15 cellular contexts compared by ENCODE assay signal in genomic region chr14:54570047-54570446, GRCh38. TPM values are rescaled to one million over a fixed set of nuclear protein-coding genes. Genes with fewer than 3 reads are reported as not detected.
DNase-seq lines count a peak whose midpoint lies in the region; ATAC-seq and TF ChIP-seq lines count a peak whose summit lies in the region.
"Had no signal": no experiment of that assay in that cellular context is flagged by ENCODE, and none has a peak within 500 bp of the region (broad histone marks: within the 10 kb centered on the region; RNA-seq: fewer than 3 reads in every experiment).

No MANE protein-coding gene starts in this region.

- CTCF ChIA-PET in T-cell (lab: Charles Lee): no interaction called here

- TF ChIP-seq POLR2A in tibial nerve (IDR thresholded peaks at IDR 0.05) (no peak), lower leg skin (IDR thresholded peaks at IDR 0.05) (no peak)

- H3K4me1 Mint-ChIP-seq in T-cell: peaks cover 5 to 11% (median 6%) of the 10 kb centered on the region in 3 donors
- H3K4me1 Mint-ChIP-seq: activated T-helper 17 cell treated with anti-CD3 and anti-CD28 coated beads, Interleukin-2, amount 50 U/mL, for 72 hours had no signal

- no peak for TF ChIP-seq EP300 in tibial nerve (IDR thresholded peaks at IDR 0.05)

- H3K4me3 Mint-ChIP-seq in T-cell: no peak overlapping the region
- H3K4me3 Mint-ChIP-seq: activated CD4-positive, alpha-beta T cell treated with anti-CD3 and anti-CD28 coated beads, Interleukin-2, amount 10 ng/mL, durations not matched to agents 7 days and 5 days; activated T-helper 17 cell treated with anti-CD3 and anti-CD28 coated beads, Interleukin-2, amount 50 U/mL, for 72 hours; central memory CD8-positive, alpha-beta T cell; natural killer cell treated with Interleukin-12 subunit alpha and Interleukin-12 subunit beta and Interleukin-15 and Interleukin-18, amount 100 ng/mL, for 72 hours; T-helper 17 cell had no signal

- peaks cover 0 to 16% (median 12%) of the 10 kb centered on the region in 3 donors for H3K9me3 Mint-ChIP-seq in T-cell

- H3K4me3 ChIP-seq in ACC112 (ENCODE audit: low read depth, low read length) (peak overlapping the region; percentile 86), Karpas-422 (ENCODE audit: low read length) (peak overlapping the region; percentile 90), osteoblast (ENCODE audit: insufficient read depth, low read length) (peak overlapping the region; percentile 13), tibial nerve (no peak overlapping the region), lower leg skin (ENCODE audit: low read depth, poor library complexity, severe bottlenecking) (no peak overlapping the region)

- H3K27me3 ChIP-seq in ACC112 (ENCODE audit: insufficient read depth, low read length) (no peaks in the 10 kb centered on the region), Karpas-422 (ENCODE audit: low read length) (no peaks in the 10 kb centered on the region), osteoblast (ENCODE audit: insufficient read depth, low read length) (no peaks in the 10 kb centered on the region), tibial nerve (no peaks in the 10 kb centered on the region)

- no peak overlapping the region for H3K9ac ChIP-seq in Karpas-422 (ENCODE audit: low read length)

- H3K9me3 ChIP-seq in Karpas-422 (ENCODE audit: low read length) (peaks cover 10% of the 10 kb centered on the region), osteoblast (ENCODE audit: low read depth, low read length) (no peaks in the 10 kb centered on the region), tibial nerve (peaks cover 0 to 9% (median 1%) of the 10 kb centered on the region in 4 donors)

- H3K4me1 ChIP-seq in ACC112 (ENCODE audit: control insufficient read depth, insufficient read depth, low read length, unreplicated experiment) (peaks cover 31% of the 10 kb centered on the region), Karpas-422 (ENCODE audit: low read length) (peaks cover 34% of the 10 kb centered on the region), osteoblast (ENCODE audit: insufficient read depth, low read length) (peaks cover 28% of the 10 kb centered on the region), tibial nerve (peaks cover 0 to 35% (median 10%) of the 10 kb centered on the region in 4 donors)

- WGBS in tibial nerve, 2 donors: 79 to 83% methylated on average over 5 of the region's 5 CpGs
- WGBS in lower leg skin, 2 donors: 71 to 77% methylated on average over 5 of the region's 5 CpGs

- H3K27ac ChIP-seq in ACC112 (ENCODE audit: low read depth, low read length) (peak overlapping the region; percentile 96), Karpas-422 (ENCODE audit: low read length) (peak overlapping the region; percentile 88; the same call in 1 of the 2 replicates), epithelial cell of prostate (peak overlapping the region; percentile 89), osteoblast (ENCODE audit: low read depth, low read length) (peak overlapping the region; percentile 81), tibial nerve (peak overlapping the region in 2 of 4 donors; percentile 16 to 62)

- H3K79me2 ChIP-seq in ACC112 (ENCODE audit: control insufficient read depth, insufficient read depth, low read length, unreplicated experiment): peaks cover 76% of the 10 kb centered on the region
- H3K79me2 ChIP-seq in Karpas-422 (ENCODE audit: low read length): peaks cover 80% of the 10 kb centered on the region
- peaks cover 73% of the 10 kb centered on the region for H3K79me2 ChIP-seq in osteoblast (ENCODE audit: insufficient read depth, low read length)

- POLR2A ChIA-PET in T-cell (lab: Charles Lee): no interaction called here

- intact Hi-C loops in lower leg skin (cut with DNase I; ENCODE audit: low total_unique reads): no loop called here

- H3K27me3 Mint-ChIP-seq in T-cell: peaks cover 6 to 10% of the 10 kb centered on the region in 2 donors
- H3K27me3 Mint-ChIP-seq: T-helper 17 cell had no signal

- ATAC-seq in HG03135 (IDR thresholded peaks at IDR 0.05; ENCODE audit: unreplicated experiment) (no peak), T-cell (replicated peaks in 1 of 4) (no peak)
- ATAC-seq: activated T-helper 17 cell treated with anti-CD3 and anti-CD28 coated beads, Interleukin-2, amount 50 U/mL, for 72 hours; natural killer cell treated with Interleukin-12 subunit alpha and Interleukin-12 subunit beta and Interleukin-15 and Interleukin-18, amount 100 ng/mL, for 72 hours; T-helper 17 cell had no signal

- H4K20me1 ChIP-seq in Karpas-422 (ENCODE audit: insufficient read depth, low read depth, low read length) (peaks cover 20% of the 10 kb centered on the region; the same call in 1 of the 2 replicates), osteoblast (ENCODE audit: insufficient read depth, low read length) (peaks cover 8% of the 10 kb centered on the region)

- DNase-seq in Karpas-422: no peak
- DNase-seq in epithelial cell of prostate (ENCODE audit: low read depth, low spot score): no peak
- no peak for DNase-seq in osteoblast (ENCODE audit: insufficient read length, low spot score, missing footprints)
- no peak for DNase-seq in tibial nerve (ENCODE audit: low spot score in 2 of 2)
- DNase-seq in T-cell: no peak
- DNase-seq in lower leg skin (ENCODE audit: low spot score in 2 of 2): no peak
- DNase-seq: activated CD4-positive, alpha-beta T cell treated with anti-CD3 and anti-CD28 coated beads, Interleukin-2, amount 10 ng/mL, durations not matched to agents 7 days and 5 days; DMS79 treated with DMSO at 0.1 percent for 48 hours; NCI-H1092 treated with DMSO at 0.1 percent for 48 hours; T-helper 17 cell had no signal

- no peak overlapping the region for H2AFZ ChIP-seq in ACC112 (ENCODE audit: low read length, unreplicated experiment)
- H2AFZ ChIP-seq in Karpas-422 (ENCODE audit: low read length): no peak overlapping the region
- H2AFZ ChIP-seq in osteoblast (ENCODE audit: low read length): no peak overlapping the region

- H3K9me2 ChIP-seq in Karpas-422 (replicated peaks; ENCODE audit: insufficient read depth, low read length): no peaks in the 10 kb centered on the region

- peaks cover 14% of the 10 kb centered on the region for H3K36me3 Mint-ChIP-seq in T-cell

- H3K36me3 ChIP-seq in ACC112 (ENCODE audit: insufficient read depth, low read length) (peaks cover 20% of the 10 kb centered on the region), Karpas-422 (ENCODE audit: insufficient read depth, low read length) (peaks cover 67% of the 10 kb centered on the region), osteoblast (ENCODE audit: insufficient read depth, low read length) (peaks cover 13% of the 10 kb centered on the region), tibial nerve (peaks cover 0 to 22% (median 0%) of the 10 kb centered on the region in 3 donors)

- peak overlapping the region; percentile 92 for H3K4me2 ChIP-seq in Karpas-422 (ENCODE audit: low read depth, low read length, poor library complexity, severe bottlenecking)
- H3K4me2 ChIP-seq in osteoblast (ENCODE audit: insufficient read depth, low read length): peak overlapping the region; percentile 93

- TF ChIP-seq CTCF in osteoblast (IDR thresholded peaks at IDR 0.05; ENCODE audit: extremely low read depth, low read depth, low read length) (no peak), tibial nerve (IDR thresholded peaks at IDR 0.05) (no peak), lower leg skin (IDR thresholded peaks at IDR 0.05) (no peak)

- no peak overlapping the region for H3K27ac Mint-ChIP-seq in T-cell
- H3K27ac Mint-ChIP-seq: activated CD4-positive, alpha-beta T cell treated with anti-CD3 and anti-CD28 coated beads, Interleukin-2, amount 10 ng/mL, durations not matched to agents 7 days and 5 days; activated T-helper 17 cell treated with anti-CD3 and anti-CD28 coated beads, Interleukin-2, amount 50 U/mL, for 72 hours; natural killer cell treated with Interleukin-12 subunit alpha and Interleukin-12 subunit beta and Interleukin-15 and Interleukin-18, amount 100 ng/mL, for 72 hours; T-helper 17 cell had no signal

RNA-seq across cellular contexts. Expression of gene SAMD4A, which starts 3.1 kb away (rescaled TPM):
- total RNA-seq in Karpas-422 (2014; rRNA removed; shearing (Covaris generic); ENCODE audit: low replicate concordance): 77.2 and 94.7 TPM in 2 replicates
- total RNA-seq in osteoblast (26.1 and 28.3 TPM in 2 replicates), tibial nerve (10 to 100 TPM; 39.8 to 53.3 (median 48.0) TPM), T-cell (1 to 10 TPM; 1.2 to 3.9 (median 1.3) TPM), lower leg skin (10 to 100 TPM in 3 of 4 donors, 1 to 10 TPM in 1; 7.9 to 18.7 (median 14.4) TPM)

Comparison
In these comparisons a context has a peak if more than half of its experiments do, and no peak if none do; other contexts are left out.
1. H3K4me3 ChIP-seq: peak in ACC112 (single experiment), Karpas-422 (single experiment) and osteoblast (single experiment); none in tibial nerve (0 of 4) and lower leg skin (single experiment).